1 cellular context compared by ENCODE assay signal in genomic region chr13:40789275-40790231, GRCh38.
TF ChIP-seq lines count a peak whose summit lies in the region.

TSS of gene SLC25A15 (plus strand) at chr13:40789611. CDS start at chr13:40793227, 3,616 bp downstream.

TF ChIP-seq in HepG2, 621 proteins besides CTCF, POLR2A, EP300 and RAD21 (continued from another document and continues in another):
- no peak for TF ChIP-seq MLXIP (CRISPR knock-in tag; IDR thresholded peaks at IDR 0.05; ENCODE audit: borderline replicate concordance)
- TF ChIP-seq KAT8 (CRISPR knock-in tag; IDR thresholded peaks at IDR 0.05): no peak
- TF ChIP-seq ZNF142 (CRISPR knock-in tag; IDR thresholded peaks at IDR 0.05): no peak
- TF ChIP-seq NFYC (CRISPR knock-in tag; IDR thresholded peaks at IDR 0.05): no peak
- peak; percentile 87 for TF ChIP-seq SP4 (CRISPR knock-in tag; IDR thresholded peaks at IDR 0.05)
- peak; percentile 43; the same call in 1 of the 2 replicates for TF ChIP-seq TARDBP (CRISPR knock-in tag; IDR thresholded peaks at IDR 0.05)
- TF ChIP-seq ZFP1 (CRISPR knock-in tag; IDR thresholded peaks at IDR 0.05): no peak
- TF ChIP-seq YEATS4 (CRISPR knock-in tag; IDR thresholded peaks at IDR 0.05; ENCODE audit: borderline replicate concordance): peak; percentile 74
- peak; percentile 74 for TF ChIP-seq AGO2 (optimal IDR thresholded peaks at IDR 0.05; ENCODE audit: low read depth, low read length)
- TF ChIP-seq ZNF670 (CRISPR knock-in tag; IDR thresholded peaks at IDR 0.05; ENCODE audit: borderline replicate concordance): no peak
- peak; percentile 64; the same call in 1 of the 2 replicates for TF ChIP-seq ZSCAN25 (CRISPR knock-in tag; IDR thresholded peaks at IDR 0.05)
- TF ChIP-seq CEBPG (CRISPR knock-in tag; IDR thresholded peaks at IDR 0.05): no peak
- no peak for TF ChIP-seq SNAPC2 (CRISPR knock-in tag; IDR thresholded peaks at IDR 0.05)
- TF ChIP-seq THAP9 (CRISPR knock-in tag; IDR thresholded peaks at IDR 0.05; ENCODE audit: borderline replicate concordance): no peak
- TF ChIP-seq TIGD3 (CRISPR knock-in tag; IDR thresholded peaks at IDR 0.05; ENCODE audit: borderline replicate concordance): no peak
- TF ChIP-seq ZBTB49 (CRISPR knock-in tag; IDR thresholded peaks at IDR 0.05; ENCODE audit: borderline replicate concordance): no peak
- TF ChIP-seq PATZ1 (CRISPR knock-in tag; IDR thresholded peaks at IDR 0.05): peak; percentile 44; the same call in 1 of the 2 replicates
- no peak; the same call in 1 of the 2 replicates for TF ChIP-seq ZFP36L1 (CRISPR knock-in tag; IDR thresholded peaks at IDR 0.05)
- TF ChIP-seq ZNF768 (CRISPR knock-in tag; IDR thresholded peaks at IDR 0.05): no peak
- no peak for TF ChIP-seq KMT2B (CRISPR knock-in tag; IDR thresholded peaks at IDR 0.05)
- TF ChIP-seq MAZ (IDR thresholded peaks at IDR 0.05; ENCODE audit: borderline replicate concordance, low read depth, low read length): peak; percentile 59
- TF ChIP-seq MAZ (CRISPR knock-in tag; IDR thresholded peaks at IDR 0.05; ENCODE audit: low read depth): peak; percentile 94
- TF ChIP-seq MXI1 (IDR thresholded peaks at IDR 0.05; ENCODE audit: borderline replicate concordance, low read depth, low read length): peak; percentile 80; the same call in 2 of the 3 replicates
- TF ChIP-seq ZNF329 (CRISPR knock-in tag; IDR thresholded peaks at IDR 0.05; ENCODE audit: low read depth): peak; percentile 82; the same call in 1 of the 2 replicates
- 0 out of 2 replicates have a peak, but pooled peaks have one; percentile 56 for TF ChIP-seq ZSCAN12 (CRISPR knock-in tag; IDR thresholded peaks at IDR 0.05)
- peak; percentile 88 for TF ChIP-seq SALL2 (CRISPR knock-in tag; IDR thresholded peaks at IDR 0.05)
- TF ChIP-seq ZBTB20 (CRISPR knock-in tag; IDR thresholded peaks at IDR 0.05; ENCODE audit: borderline replicate concordance, low read depth): no peak
- TF ChIP-seq GATAD1 (CRISPR knock-in tag; IDR thresholded peaks at IDR 0.05): peak; percentile 43; the same call in 1 of the 2 replicates
- TF ChIP-seq ZNF597 (CRISPR knock-in tag; IDR thresholded peaks at IDR 0.05): no peak
- TF ChIP-seq ZNF788 (CRISPR knock-in tag; IDR thresholded peaks at IDR 0.05; ENCODE audit: borderline replicate concordance): peak; percentile 32; the same call in 1 of the 2 replicates
- no peak; the same call in 1 of the 2 replicates for TF ChIP-seq ZNF451 (CRISPR knock-in tag; IDR thresholded peaks at IDR 0.05)
- TF ChIP-seq HNF4A (CRISPR knock-in tag; IDR thresholded peaks at IDR 0.05): no peak
- no peak for TF ChIP-seq ZNF101 (CRISPR knock-in tag; IDR thresholded peaks at IDR 0.05; ENCODE audit: borderline replicate concordance, low read depth)
- TF ChIP-seq NAIF1 (CRISPR knock-in tag; IDR thresholded peaks at IDR 0.05; ENCODE audit: borderline replicate concordance): no peak
- TF ChIP-seq FOXO4 (CRISPR knock-in tag; conservative IDR thresholded peaks at IDR 0.05): no peak
- TF ChIP-seq AHR (CRISPR knock-in tag; IDR thresholded peaks at IDR 0.05): no peak
- no peak; the same call in 1 of the 2 replicates for TF ChIP-seq JUN (CRISPR knock-in tag; IDR thresholded peaks at IDR 0.05)
- TF ChIP-seq PLRG1 (conservative IDR thresholded peaks at IDR 0.05): no peak
- TF ChIP-seq ZNF879 (CRISPR knock-in tag; IDR thresholded peaks at IDR 0.05): no peak
- TF ChIP-seq TCF7L2 (IDR thresholded peaks at IDR 0.05; ENCODE audit: low read depth, low read length): no peak
- no peak for TF ChIP-seq ZNF225 (CRISPR knock-in tag; IDR thresholded peaks at IDR 0.05)
- TF ChIP-seq SP5 (CRISPR knock-in tag; IDR thresholded peaks at IDR 0.05; ENCODE audit: borderline replicate concordance, low read depth): peak; percentile 62; the same call in 1 of the 2 replicates
- TF ChIP-seq MTF1 (CRISPR knock-in tag; IDR thresholded peaks at IDR 0.05): no peak
